ENCODE assay signal across 7 cellular contexts in genomic region chr3:60788185-60788584, GRCh38.
"Had no signal": no experiment of that assay in that cellular context is flagged by ENCODE, and none has a peak within 500 bp of the region (broad histone marks: within the 10 kb centered on the region; RNA-seq: fewer than 3 reads in every experiment).

No MANE protein-coding gene starts in this region.

- H3K9ac ChIP-seq: KMS-11 had no signal

- ATAC-seq: K562 had no signal

- H3K4me3 Mint-ChIP-seq: IgD-negative memory B cell had no signal

- H3K4me2 ChIP-seq: KMS-11 had no signal

- H3K27ac Mint-ChIP-seq: IgD-negative memory B cell had no signal

- H3K4me3 ChIP-seq: K562 had no signal

- FAIRE-seq: HTR-8/SVneo, K562 had no signal

- H3K27ac ChIP-seq: HL-60, KMS-11 had no signal

- DNase-seq: KBM-7, KG1 had no signal
